ENCODE assay signal across 18 cellular contexts in the genomic region with DNA sequence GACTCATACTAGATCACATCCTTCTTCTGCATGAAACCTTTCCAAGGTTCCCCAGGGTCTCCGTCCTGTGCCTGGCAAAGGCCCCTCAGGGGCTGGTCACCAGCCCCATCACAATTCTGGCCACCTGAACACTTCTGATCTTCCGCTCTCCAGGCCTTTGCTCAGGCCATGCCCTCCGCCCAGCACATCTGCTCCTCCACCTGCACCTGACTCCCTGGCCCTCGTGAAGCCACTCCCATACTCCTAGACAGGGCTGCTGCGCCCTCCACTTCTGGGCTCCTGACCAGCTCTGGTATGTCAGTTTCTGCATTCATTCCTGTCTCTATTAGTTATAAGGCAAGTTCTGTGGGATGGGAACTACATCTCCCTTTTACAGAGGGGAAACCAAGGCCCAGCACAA. TPM values are rescaled to one million over a fixed set of nuclear protein-coding genes. Genes with fewer than 3 reads are reported as not detected.
DNase-seq lines count a peak whose midpoint lies in the region; ATAC-seq, FAIRE-seq and TF ChIP-seq lines count a peak whose summit lies in the region.
"Had no signal": no experiment of that assay in that cellular context is flagged by ENCODE, and none has a peak within 500 bp of the region (broad histone marks: within the 10 kb centered on the region; RNA-seq: fewer than 3 reads in every experiment).

No MANE protein-coding gene starts in this region.

- peaks cover 44% of the 10 kb centered on the region for H3K4me1 Mint-ChIP-seq in activated naive CD4-positive, alpha-beta T cell treated with anti-CD3 and anti-CD28 coated beads, Interleukin-2, amount 10 ng/mL, durations not matched to agents 7 days and 5 days
- H3K4me1 Mint-ChIP-seq in T-helper 17 cell (peaks cover 45% of the 10 kb centered on the region), glutamatergic neuron (ENCODE audit: low read depth, unreplicated experiment) (peaks cover 28% of the 10 kb centered on the region)
- peaks cover 38% of the 10 kb centered on the region for H3K4me1 Mint-ChIP-seq in stimulated activated effector memory CD8-positive, alpha-beta T cell treated with anti-CD3 and anti-CD28 coated beads, Interleukin-12 subunit alpha, Interleukin-12 subunit beta, amount 100 ng/mL, for 72 hours

- H3K36me3 Mint-ChIP-seq in activated naive CD4-positive, alpha-beta T cell treated with anti-CD3 and anti-CD28 coated beads, Interleukin-2, amount 10 ng/mL, durations not matched to agents 7 days and 5 days, result peaks cover 14% of the 10 kb centered on the region
- H3K36me3 Mint-ChIP-seq in T-helper 17 cell (ENCODE audit: low read depth), result no peaks in the 10 kb centered on the region
- peaks cover 3% of the 10 kb centered on the region for H3K36me3 Mint-ChIP-seq in glutamatergic neuron (ENCODE audit: unreplicated experiment)
- peaks cover 33% of the 10 kb centered on the region for H3K36me3 Mint-ChIP-seq in stimulated activated effector memory CD8-positive, alpha-beta T cell treated with anti-CD3 and anti-CD28 coated beads, Interleukin-12 subunit alpha, Interleukin-12 subunit beta, amount 100 ng/mL, for 72 hours

- CTCF ChIA-PET in activated naive CD4-positive, alpha-beta T cell treated with anti-CD3 and anti-CD28 coated beads, Interleukin-2, amount 10 ng/mL, durations not matched to agents 7 days and 5 days (lab: Charles Lee), result interaction anchor here (1.5 kb wide), 1 partner anchor 16 kb away, joined by 3 read pairs; no protein-coding TSS in a partner anchor

- H3K27me3 Mint-ChIP-seq in activated naive CD4-positive, alpha-beta T cell treated with anti-CD3 and anti-CD28 coated beads, Interleukin-2, amount 10 ng/mL, durations not matched to agents 7 days and 5 days, result no peaks in the 10 kb centered on the region
- no peaks in the 10 kb centered on the region for H3K27me3 Mint-ChIP-seq in T-helper 17 cell
- H3K27me3 Mint-ChIP-seq in glutamatergic neuron (ENCODE audit: unreplicated experiment), result peaks cover 26% of the 10 kb centered on the region

- peak overlapping the region; percentile 72 for H3K27ac Mint-ChIP-seq in activated naive CD4-positive, alpha-beta T cell treated with anti-CD3 and anti-CD28 coated beads, Interleukin-2, amount 10 ng/mL, durations not matched to agents 7 days and 5 days
- H3K27ac Mint-ChIP-seq in T-helper 17 cell (peak overlapping the region; percentile 57), glutamatergic neuron (ENCODE audit: unreplicated experiment) (peak overlapping the region; percentile 76)
- peak overlapping the region; percentile 93 for H3K27ac Mint-ChIP-seq in stimulated activated effector memory CD8-positive, alpha-beta T cell treated with anti-CD3 and anti-CD28 coated beads, Interleukin-12 subunit alpha, Interleukin-12 subunit beta, amount 100 ng/mL, for 72 hours

- no peak for ATAC-seq in T-helper 17 cell
- ATAC-seq in stimulated activated effector memory CD8-positive, alpha-beta T cell treated with anti-CD3 and anti-CD28 coated beads, Interleukin-12 subunit alpha, Interleukin-12 subunit beta, amount 100 ng/mL, for 72 hours, result no peak
- no peak for ATAC-seq in HG03521 (IDR thresholded peaks at IDR 0.05; ENCODE audit: unreplicated experiment)
- ATAC-seq: activated T-cell treated with anti-CD3 and anti-CD28 coated beads, Interleukin-2, amount 50 U/mL, for 4 hours had no signal

- FAIRE-seq in HTR-8/SVneo (lab: Jason Lieb, UNC), result no peak
- FAIRE-seq: TTC549 had no signal

- TF ChIP-seq CTCF in glutamatergic neuron (IDR thresholded peaks at IDR 0.05; ENCODE audit: partially characterized antibody, unreplicated experiment), result no peak

- no peak for DNase-seq in activated naive CD4-positive, alpha-beta T cell treated with anti-CD3 and anti-CD28 coated beads, Interleukin-2, amount 10 ng/mL, durations not matched to agents 7 days and 5 days
- DNase-seq in activated naive CD4-positive, alpha-beta T cell treated with Interleukin-2 at 50 U/mL for 16 hours, result no peak
- DNase-seq in T-helper 17 cell (no peak), glutamatergic neuron (no peak), NCI-H524 treated with DMSO at 0.1 percent for 48 hours (lab: John Stamatoyannopoulos, UW) (no peak), HTR-8/SVneo (ENCODE audit: insufficient read length, low spot score) (no peak)
- DNase-seq in stimulated activated effector memory CD8-positive, alpha-beta T cell treated with anti-CD3 and anti-CD28 coated beads, Interleukin-12 subunit alpha, Interleukin-12 subunit beta, amount 100 ng/mL, for 72 hours (ENCODE audit: low spot score in 2 of 2), result no peak
- DNase-seq: activated T-cell treated with anti-CD3 and anti-CD28 coated beads, Interleukin-2, amount 50 U/mL, for 4 hours; central memory CD4-positive, alpha-beta T cell; DMS79; hypothalamus; Kasumi-1; NCI-H187 treated with DMSO at 0.1 percent for 48 hours; Right ventricle myocardium superior had no signal

- H3K4me3 Mint-ChIP-seq in activated naive CD4-positive, alpha-beta T cell treated with anti-CD3 and anti-CD28 coated beads, Interleukin-2, amount 10 ng/mL, durations not matched to agents 7 days and 5 days, result peak overlapping the region; percentile 18
- H3K4me3 Mint-ChIP-seq in T-helper 17 cell, result peak overlapping the region; percentile 59
- peak overlapping the region; percentile 64 for H3K4me3 Mint-ChIP-seq in glutamatergic neuron (ENCODE audit: unreplicated experiment)
- H3K4me3 Mint-ChIP-seq in stimulated activated effector memory CD8-positive, alpha-beta T cell treated with anti-CD3 and anti-CD28 coated beads, Interleukin-12 subunit alpha, Interleukin-12 subunit beta, amount 100 ng/mL, for 72 hours, result peak overlapping the region; percentile 91
- H3K4me3 Mint-ChIP-seq: activated T-cell treated with anti-CD3 and anti-CD28 coated beads, Interleukin-2, amount 50 U/mL, for 4 hours had no signal

- H3K9me3 ChIP-seq in T-helper 17 cell (ENCODE audit: control insufficient read depth, low read length, poor library complexity, severe bottlenecking), result no peaks in the 10 kb centered on the region
- H3K9me3 ChIP-seq: esophagus muscularis mucosa had no signal

- H3K9me3 Mint-ChIP-seq in activated naive CD4-positive, alpha-beta T cell treated with anti-CD3 and anti-CD28 coated beads, Interleukin-2, amount 10 ng/mL, durations not matched to agents 7 days and 5 days, result no peaks in the 10 kb centered on the region
- peaks cover 25% of the 10 kb centered on the region for H3K9me3 Mint-ChIP-seq in glutamatergic neuron (ENCODE audit: unreplicated experiment)
- H3K9me3 Mint-ChIP-seq in stimulated activated effector memory CD8-positive, alpha-beta T cell treated with anti-CD3 and anti-CD28 coated beads, Interleukin-12 subunit alpha, Interleukin-12 subunit beta, amount 100 ng/mL, for 72 hours, result no peaks in the 10 kb centered on the region
- H3K9me3 Mint-ChIP-seq: activated T-cell treated with anti-CD3 and anti-CD28 coated beads, Interleukin-2, amount 50 U/mL, for 4 hours had no signal

RNA-seq across cellular contexts. Expression of a gene that starts 1.9 kb away (rescaled TPM):
- 1 to 10 TPM in 1 of 2 donors, not detected in 1; 1.8 TPM for total RNA-seq in T-helper 17 cell
- total RNA-seq in glutamatergic neuron (ENCODE audit: unreplicated experiment), result not detected
- total RNA-seq: esophagus muscularis mucosa, lung, Right ventricle myocardium superior had no signal

RNA-seq across cellular contexts. Expression of a gene that starts 2.4 kb away (rescaled TPM):
- 10 to 100 TPM; 27.4 to 28.8 TPM for total RNA-seq in T-helper 17 cell
- 85.2 TPM for total RNA-seq in glutamatergic neuron (ENCODE audit: unreplicated experiment)

RNA-seq across cellular contexts. Expression of a gene that starts 9.6 kb away (rescaled TPM):
- 100 to 1,000 TPM; 192 to 220 TPM for total RNA-seq in T-helper 17 cell
- 2.9 TPM for total RNA-seq in glutamatergic neuron (ENCODE audit: unreplicated experiment)

RNA-seq across cellular contexts. Expression of a gene that starts 17.6 kb away (rescaled TPM):
- total RNA-seq in T-helper 17 cell (10 to 100 TPM; 35.5 to 44.8 TPM), glutamatergic neuron (ENCODE audit: unreplicated experiment) (77.8 TPM)

RNA-seq across cellular contexts. Expression of a gene that starts 22.5 kb away (rescaled TPM):
- total RNA-seq in T-helper 17 cell (1 to 10 TPM; 6.2 to 6.7 TPM), glutamatergic neuron (ENCODE audit: unreplicated experiment) (74.7 TPM)

Comparison
In these comparisons a context has a peak if more than half of its experiments do, and no peak if none do; other contexts are left out.
1. H3K4me3 Mint-ChIP-seq: peak in every context shown above with its lines; median percentile 91 in stimulated activated effector memory CD8-positive, alpha-beta T cell treated with anti-CD3 and anti-CD28 coated beads, Interleukin-12 subunit alpha, Interleukin-12 subunit beta, amount 100 ng/mL, for 72 hours; 64 in glutamatergic neuron; 59 in T-helper 17 cell; 18 in activated naive CD4-positive, alpha-beta T cell treated with anti-CD3 and anti-CD28 coated beads, Interleukin-2, amount 10 ng/mL, durations not matched to agents 7 days and 5 days.
2. RNA of a gene that starts 9.6 kb away (total RNA-seq): 192 to 220 TPM in T-helper 17 cell; 2.9 TPM in glutamatergic neuron (single experiment); every median in the first group is over 10 times any median in the second.
3. Peak in every context shown above with its lines, with median percentiles within 50 percentile points of each other: H3K27ac Mint-ChIP-seq.